Comparison of ENCODE assay signal across 8 cellular contexts in the genomic region with DNA sequence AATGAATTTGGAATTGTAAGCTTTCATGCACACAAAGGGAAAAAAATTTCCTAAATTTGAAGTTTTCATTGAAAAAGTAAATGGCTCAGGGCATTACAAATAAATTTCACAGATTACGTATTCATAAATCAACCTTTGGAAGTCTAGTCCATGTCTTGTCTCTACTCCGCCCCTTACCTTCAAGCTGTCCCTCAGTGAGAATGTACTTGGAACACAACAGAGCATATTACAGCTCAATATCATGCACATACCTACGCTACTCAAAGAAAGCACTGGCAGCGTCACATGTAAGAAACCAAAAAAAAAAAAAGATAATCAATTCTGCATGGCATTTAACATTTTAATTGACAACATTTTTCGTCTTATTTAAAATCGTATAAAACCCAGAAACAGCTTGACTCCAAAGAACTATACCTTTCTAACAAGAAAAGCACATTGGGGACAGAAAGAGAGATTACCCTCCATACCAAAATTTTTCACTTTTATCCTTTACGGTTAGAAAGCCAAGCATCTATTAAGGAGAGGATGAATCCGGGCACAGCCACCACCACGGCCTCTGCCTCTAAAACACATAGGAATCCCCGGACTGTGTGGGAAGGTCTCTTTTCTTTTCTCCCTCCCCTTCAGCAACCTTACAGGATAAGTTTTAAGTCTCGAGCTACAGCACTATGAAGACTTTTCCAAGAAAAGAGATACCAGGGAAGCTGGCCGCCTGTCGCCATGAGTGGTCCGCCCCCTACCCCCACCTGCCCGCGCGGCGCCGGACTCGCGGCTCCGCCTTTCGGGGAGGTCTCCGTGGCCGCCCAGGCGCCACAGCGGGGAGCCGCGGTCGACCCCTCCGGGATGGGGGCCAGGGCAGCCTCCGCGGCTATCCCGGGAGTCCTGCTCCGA. TPM values are rescaled to one million over a fixed set of nuclear protein-coding genes. Genes with fewer than 3 reads are reported as not detected.
DNase-seq lines count a peak whose midpoint lies in the region; ATAC-seq and TF ChIP-seq lines count a peak whose summit lies in the region.

No MANE protein-coding gene starts in this region.

- no peaks in the 10 kb centered on the region for H3K36me3 ChIP-seq in GM23248 (ENCODE audit: low read depth)
- no peaks in the 10 kb centered on the region for H3K36me3 ChIP-seq in Karpas-422 (ENCODE audit: insufficient read depth, low read length)

- ATAC-seq in GM18505 (IDR thresholded peaks at IDR 0.05; ENCODE audit: unreplicated experiment) (peak; percentile 46), Right ventricle myocardium superior (ENCODE audit: poor library complexity) (peak; percentile 69)

- H3K4me2 ChIP-seq in GM23248 (ENCODE audit: unreplicated experiment), result peak overlapping the region; percentile 91
- H3K4me2 ChIP-seq in Karpas-422 (ENCODE audit: low read depth, low read length, poor library complexity, severe bottlenecking), result peak overlapping the region; percentile 93

- H2AFZ ChIP-seq in GM23248 (peak overlapping the region; percentile 68), Karpas-422 (ENCODE audit: low read length) (peak overlapping the region; percentile 93)

- peak; percentile 36 for DNase-seq in GM23248
- no peak for DNase-seq in Karpas-422
- peak; percentile 19 for DNase-seq in activated T-helper 9 cell treated with anti-CD3 and anti-CD28 coated beads, Interleukin-2, amount 50 U/mL, for 16 hours (ENCODE audit: low read depth)
- DNase-seq in Right ventricle myocardium superior, result no peak
- DNase-seq in retinal pigment epithelial cell (ENCODE audit: low read depth), result no peak
- no peak for DNase-seq in SKM-1 (lab: John Stamatoyannopoulos, UW; ENCODE audit: unreplicated experiment)
- no peak for DNase-seq in GDM1 (lab: John Stamatoyannopoulos, UW)

- peak overlapping the region; percentile 86 for H3K9ac ChIP-seq in GM23248
- H3K9ac ChIP-seq in Karpas-422 (ENCODE audit: low read length), result peak overlapping the region; percentile 78

- 7% methylated on average over 30 to 33 of the region's 35 CpGs for WGBS in GM23248 (ENCODE audit: low coverage in 1 of 2, low lambda C conversion rate in 2 of 2, missing lambda C conversion rate in 2 of 2), 2 experiments

- H4K20me1 ChIP-seq in GM23248 (ENCODE audit: insufficient read depth) (peaks cover 6% of the 10 kb centered on the region; the same call in 1 of the 2 replicates), Karpas-422 (ENCODE audit: insufficient read depth, low read depth, low read length) (0 out of 2 replicates have a peak, but pooled peaks cover 4% of the 10 kb centered on the region)

- in situ Hi-C loops in GM23248 (cut with MboI), result no loop called here

- H3K9me3 ChIP-seq in GM23248 (ENCODE audit: low read depth) (no peaks in the 10 kb centered on the region), Karpas-422 (ENCODE audit: low read length) (no peaks in the 10 kb centered on the region)

- H3K9me2 ChIP-seq in GM23248 (ENCODE audit: insufficient read depth), result no peaks in the 10 kb centered on the region
- H3K9me2 ChIP-seq in Karpas-422 (replicated peaks; ENCODE audit: insufficient read depth, low read length), result no peaks in the 10 kb centered on the region

- H3K4me1 ChIP-seq in GM23248 (ENCODE audit: insufficient read depth) (peaks cover 33% of the 10 kb centered on the region), Karpas-422 (ENCODE audit: low read length) (peaks cover 33% of the 10 kb centered on the region)

- no peak for TF ChIP-seq CTCF in retinal pigment epithelial cell (conservative IDR thresholded peaks at IDR 0.05; ENCODE audit: low read depth, low read length)

- intact Hi-C loops in Right ventricle myocardium superior (cut with DNase I), result loop anchor here (5.0 kb wide), 1 partner anchor 58 kb away; a partner anchor contains a TSS

- H3F3A ChIP-seq in GM23248 (ENCODE audit: insufficient read depth), result peaks cover 26% of the 10 kb centered on the region

- no peaks in the 10 kb centered on the region for H3K27me3 ChIP-seq in GM23248 (replicated peaks; ENCODE audit: insufficient read depth)
- 0 out of 2 replicates have a peak, but pooled peaks cover 2% of the 10 kb centered on the region for H3K27me3 ChIP-seq in Karpas-422 (ENCODE audit: low read length)

- no peak for TF ChIP-seq POLR2A in GM18505 (IDR thresholded peaks at IDR 0.05; ENCODE audit: borderline replicate concordance, extremely low read depth, insufficient read depth, insufficient read length)

- H3K4me3 ChIP-seq in GM23248 (peak overlapping the region; percentile 79), Karpas-422 (ENCODE audit: low read length) (peak overlapping the region; percentile 93), retinal pigment epithelial cell (ENCODE audit: low read length) (peak overlapping the region; percentile 86)

- H3K79me2 ChIP-seq in GM23248 (ENCODE audit: insufficient read depth), result peaks cover 91% of the 10 kb centered on the region
- H3K79me2 ChIP-seq in Karpas-422 (ENCODE audit: low read length), result peaks cover 25% of the 10 kb centered on the region; the same call in 1 of the 2 replicates

- peak overlapping the region; percentile 81 for H3K27ac ChIP-seq in GM23248
- no peak overlapping the region for H3K27ac ChIP-seq in Karpas-422 (ENCODE audit: low read length)

RNA-seq across cellular contexts. Expression of a gene that starts 1.1 kb away (rescaled TPM):
- total RNA-seq in GM23248 (2014; rRNA removed; shearing (Covaris generic)), result 74.3 and 76.5 TPM in 2 replicates
- polyA plus RNA-seq in GM23248 (2016; fragmentation: Nextera tagmentation; extraction: Ambion mirVana), result 30.3 and 34.6 TPM in 2 replicates
- total RNA-seq in Karpas-422 (2014; rRNA removed; shearing (Covaris generic); ENCODE audit: low replicate concordance), result 66.7 and 141 TPM in 2 replicates
- total RNA-seq in Right ventricle myocardium superior, result 32.9 TPM

RNA-seq across cellular contexts. Expression of a gene that starts 56.6 kb away (rescaled TPM):
- total RNA-seq in GM23248 (2014; rRNA removed; shearing (Covaris generic)), result 72.1 and 76.6 TPM in 2 replicates
- 66.1 and 69.9 TPM in 2 replicates for polyA plus RNA-seq in GM23248 (2016; fragmentation: Nextera tagmentation; extraction: Ambion mirVana)
- 1.8 and 1.9 TPM in 2 replicates for total RNA-seq in Karpas-422 (2014; rRNA removed; shearing (Covaris generic); ENCODE audit: low replicate concordance)
- total RNA-seq in Right ventricle myocardium superior, result 14.0 TPM

Comparison
In these comparisons a context has a peak if more than half of its experiments do, and no peak if none do; other contexts are left out.
1. DNase-seq: peak in GM23248 (single experiment) and activated T-helper 9 cell treated with anti-CD3 and anti-CD28 coated beads, Interleukin-2, amount 50 U/mL, for 16 hours (single experiment); none in Karpas-422 (single experiment), Right ventricle myocardium superior (single experiment), retinal pigment epithelial cell (single experiment), SKM-1 (single experiment) and GDM1 (single experiment).
2. Peak in every context shown above with its lines, with median percentiles within 50 percentile points of each other: H3K4me3 ChIP-seq.